In the genomic region with DNA sequence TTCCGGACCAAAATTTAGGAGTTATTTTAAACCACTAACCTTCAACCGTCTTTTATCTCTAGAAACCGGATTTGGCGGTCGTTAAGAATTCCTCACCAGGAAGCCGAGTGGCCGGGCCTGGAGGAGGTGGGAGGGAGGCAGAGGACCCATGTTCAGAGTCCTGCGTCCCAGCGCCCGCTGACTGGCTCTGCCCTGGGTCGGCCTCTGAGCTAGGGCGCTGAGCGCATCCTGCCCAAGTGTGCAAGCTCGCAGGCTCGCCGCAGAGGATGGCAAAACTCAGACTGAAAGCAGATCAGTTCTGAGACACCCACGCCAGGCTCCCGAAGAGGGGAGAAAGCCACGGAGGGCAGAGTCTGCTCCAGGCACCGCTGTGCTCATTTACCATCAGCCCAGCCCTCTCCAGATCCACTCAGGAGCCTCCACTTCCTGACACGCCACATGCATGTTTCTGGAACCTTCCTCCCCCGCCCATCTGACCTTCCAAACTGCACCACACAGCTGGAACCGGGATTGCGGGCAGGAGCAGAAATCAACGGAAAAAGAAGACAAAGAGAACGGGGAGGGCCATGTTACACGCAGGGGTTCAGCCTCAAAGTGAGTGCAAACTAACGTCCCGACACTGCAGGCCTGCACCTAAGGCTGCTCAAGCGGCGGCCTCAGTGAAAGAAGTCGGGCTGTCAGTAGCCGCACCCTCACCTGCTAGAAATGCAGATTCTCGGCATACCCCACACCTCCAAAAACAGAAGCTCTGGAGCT, we compare ENCODE assay signal across 10 cellular contexts. TPM values are rescaled to one million over a fixed set of nuclear protein-coding genes. Genes with fewer than 3 reads are reported as not detected.
DNase-seq lines count a peak whose midpoint lies in the region; ATAC-seq and TF ChIP-seq lines count a peak whose summit lies in the region.
"Had no signal": no experiment of that assay in that cellular context is flagged by ENCODE, and none has a peak within 500 bp of the region (broad histone marks: within the 10 kb centered on the region; RNA-seq: fewer than 3 reads in every experiment).

No MANE protein-coding gene starts in this region.

- H3K4me3 ChIP-seq in brain microvascular endothelial cell (ENCODE audit: low read depth, low read length), result peak overlapping the region; percentile 20
- H3K4me3 ChIP-seq in suprapubic skin, result peak overlapping the region; percentile 7

- no peak for ATAC-seq in HG03565 (IDR thresholded peaks at IDR 0.05; ENCODE audit: unreplicated experiment)

- 64% methylated on average over 31 of the region's 34 CpGs for WGBS in suprapubic skin

- H3K27me3 ChIP-seq in brain microvascular endothelial cell (replicated peaks) (no peaks in the 10 kb centered on the region), suprapubic skin (peaks cover 26% of the 10 kb centered on the region)

- DNase-seq in activated T-cell treated with anti-CD3 and anti-CD28 coated beads for 48 hours (ENCODE audit: low read depth), result peak; percentile 43
- DNase-seq in activated T-cell treated with anti-CD3 and anti-CD28 coated beads for 4 hours, result no peak
- DNase-seq in brain microvascular endothelial cell, result peak; percentile 60
- DNase-seq in lung microvascular endothelial cell (ENCODE audit: low read depth in 2 of 2), result peak; percentile 58 to 69
- no peak for DNase-seq in suprapubic skin (ENCODE audit: low spot score in 2 of 2)
- no peak for DNase-seq in NCI-H510A treated with DMSO at 0.1 percent for 48 hours (lab: John Stamatoyannopoulos, UW)
- DNase-seq in ACHN, result no peak
- DNase-seq: NCI-H526 had no signal

- in situ Hi-C loops in brain microvascular endothelial cell (cut with HindIII; ENCODE audit: low pct_ligation_motif_present, low sequenced_read_pairs) (no loop called here), ACHN (cut with HindIII; ENCODE audit: low pct_ligation_motif_present, low pct_unique_long_range_greater_than_20kb, low sequenced_read_pairs) (no loop called here)

- peaks cover 72% of the 10 kb centered on the region for H3K36me3 ChIP-seq in brain microvascular endothelial cell (replicated peaks)
- H3K36me3 ChIP-seq in suprapubic skin, result no peaks in the 10 kb centered on the region

- no peak for TF ChIP-seq CTCF in brain microvascular endothelial cell (IDR thresholded peaks at IDR 0.05; ENCODE audit: low read depth, low read length, missing control alignments)
- TF ChIP-seq CTCF in suprapubic skin (IDR thresholded peaks at IDR 0.05), result no peak

- H3K9me3 ChIP-seq in suprapubic skin, result no peaks in the 10 kb centered on the region

- H3K4me1 ChIP-seq in suprapubic skin, result peaks cover 8% of the 10 kb centered on the region

- peak overlapping the region; percentile 51 for H3K27ac ChIP-seq in brain microvascular endothelial cell
- H3K27ac ChIP-seq in suprapubic skin, result no peak overlapping the region

- no peak for TF ChIP-seq POLR2A in suprapubic skin (IDR thresholded peaks at IDR 0.05)

- no peak for TF ChIP-seq EP300 in suprapubic skin (IDR thresholded peaks at IDR 0.05)

RNA-seq across cellular contexts. Expression of a gene that starts 8.2 kb away (rescaled TPM):
- total RNA-seq in lung microvascular endothelial cell, result 836 and 1,068 TPM in 2 replicates
- 10 to 100 TPM; 36.7 to 60.8 (median 43.6) TPM for total RNA-seq in suprapubic skin
- total RNA-seq: T-helper 2 cell treated with Interferon-gamma antibody and Interleukin-4, amounts not matched to agents 100 ng/mL and 5 ng/mL, for 36 hours had no signal

RNA-seq across cellular contexts. Expression of a gene that starts 8.3 kb away (rescaled TPM):
- total RNA-seq in lung microvascular endothelial cell (728 and 775 TPM in 2 replicates), suprapubic skin (10 to 100 TPM; 43.0 to 72.7 (median 53.5) TPM)
- total RNA-seq: T-helper 2 cell treated with Interferon-gamma antibody and Interleukin-4, amounts not matched to agents 100 ng/mL and 5 ng/mL, for 36 hours had no signal

Comparison
In these comparisons a context has a peak if more than half of its experiments do, and no peak if none do; other contexts are left out.
1. DNase-seq: peak in activated T-cell treated with anti-CD3 and anti-CD28 coated beads for 48 hours (single experiment), brain microvascular endothelial cell (single experiment) and lung microvascular endothelial cell (2 of 2); none in activated T-cell treated with anti-CD3 and anti-CD28 coated beads for 4 hours (single experiment), suprapubic skin (0 of 2), NCI-H510A treated with DMSO at 0.1 percent for 48 hours (single experiment) and ACHN (single experiment).
2. RNA of a gene that starts 8.2 kb away (total RNA-seq): 836 to 1,068 TPM in lung microvascular endothelial cell; 36.7 to 60.8 TPM in suprapubic skin; every median in the first group is over 10 times any median in the second.